ENCODE assay signal across 1 cellular context in genomic region chr11:1048375-1049070, GRCh38.
TF ChIP-seq lines count a peak whose summit lies in the region.

No MANE protein-coding gene starts in this region.

TF ChIP-seq in WTC11, 78 proteins besides CTCF, POLR2A, EP300 and RAD21 (continued from another document):
- TF ChIP-seq, protein P1, sequence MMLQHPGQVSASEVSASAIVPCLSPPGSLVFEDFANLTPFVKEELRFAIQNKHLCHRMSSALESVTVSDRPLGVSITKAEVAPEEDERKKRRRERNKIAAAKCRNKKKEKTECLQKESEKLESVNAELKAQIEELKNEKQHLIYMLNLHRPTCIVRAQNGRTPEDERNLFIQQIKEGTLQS (CRISPR knock-in tag; conservative IDR thresholded peaks at IDR 0.05), result no peak
- no peak for TF ChIP-seq ZNF263 (CRISPR knock-in tag; IDR thresholded peaks at IDR 0.05; ENCODE audit: low read depth)
